Comparison of ENCODE assay signal across 27 cellular contexts in genomic region chr9:122950263-122950662, GRCh38.
"Had no signal": no experiment of that assay in that cellular context is flagged by ENCODE, and none has a peak within 500 bp of the region (broad histone marks: within the 10 kb centered on the region; RNA-seq: fewer than 3 reads in every experiment).

No MANE protein-coding gene starts in this region.

- H3K4me3 Mint-ChIP-seq: activated CD4-positive, alpha-beta memory T cell treated with anti-CD3 and anti-CD28 coated beads for 36 hours; activated CD4-positive, alpha-beta T cell treated with anti-CD3 and anti-CD28 coated beads, Interleukin-2, amount 10 ng/mL, durations not matched to agents 24 days and 14 days; activated naive CD4-positive, alpha-beta T cell treated with anti-CD3 and anti-CD28 coated beads, Interleukin-2, amount 50 U/mL, for 24 hours; activated naive CD8-positive, alpha-beta T cell treated with anti-CD3 and anti-CD28 coated beads, Interleukin-2, amount 50 U/mL, for 24 hours; activated T-helper 17 cell treated with anti-CD3 and anti-CD28 coated beads, Interleukin-2, amount 50 U/mL, for 72 hours; endodermal cell; nephron progenitor cell; stimulated activated memory B cell treated with anti-CD40 and anti-IgM and Interleukin-4, amounts not matched to agents 10 μg/mL and 1 μg/mL and 100 μg/mL, for 72 hours; stimulated activated naive CD8-positive, alpha-beta T cell treated with anti-CD3 and anti-CD28 coated beads, Interleukin-15, amount 100 ng/mL, for 72 hours; T-helper 1 cell treated with Interleukin-12 subunit alpha and Interleukin-12 subunit beta and Interleukin-4 antibody, amounts not matched to agents 30 μg/mL and 1 μg/mL, for 36 hours had no signal

- H3K9me3 Mint-ChIP-seq: activated CD4-positive, alpha-beta memory T cell treated with anti-CD3 and anti-CD28 coated beads for 36 hours; activated CD4-positive, alpha-beta T cell treated with anti-CD3 and anti-CD28 coated beads, Interleukin-2, amount 10 ng/mL, durations not matched to agents 24 days and 14 days; activated naive CD4-positive, alpha-beta T cell treated with anti-CD3 and anti-CD28 coated beads, Interleukin-2, amount 50 U/mL, for 24 hours; activated naive CD8-positive, alpha-beta T cell treated with anti-CD3 and anti-CD28 coated beads, Interleukin-2, amount 50 U/mL, for 24 hours; activated T-helper 17 cell treated with anti-CD3 and anti-CD28 coated beads, Interleukin-2, amount 50 U/mL, for 72 hours; endodermal cell; naive B cell; nephron progenitor cell; stimulated activated memory B cell treated with anti-CD40 and anti-IgM and Interleukin-4, amounts not matched to agents 10 μg/mL and 1 μg/mL and 100 μg/mL, for 72 hours; stimulated activated naive CD8-positive, alpha-beta T cell treated with anti-CD3 and anti-CD28 coated beads, Interleukin-15, amount 100 ng/mL, for 72 hours; T-helper 1 cell treated with Interleukin-12 subunit alpha and Interleukin-12 subunit beta and Interleukin-4 antibody, amounts not matched to agents 30 μg/mL and 1 μg/mL, for 36 hours had no signal

- H3K4me3 ChIP-seq: esophagus muscularis mucosa, tibial artery had no signal

- FAIRE-seq: small intestine had no signal

- DNase-seq: activated CD4-positive, alpha-beta memory T cell treated with anti-CD3 and anti-CD28 coated beads for 36 hours; activated CD4-positive, alpha-beta T cell treated with anti-CD3 and anti-CD28 coated beads, Interleukin-2, amount 10 ng/mL, durations not matched to agents 24 days and 14 days; activated CD4-positive, CD25-positive, alpha-beta regulatory T cell treated with anti-CD3 and anti-CD28 coated beads, Interleukin-2, amount 50 U/mL, for 72 hours; activated CD8-positive, alpha-beta memory T cell treated with anti-CD3 and anti-CD28 coated beads, Interleukin-2, amount 50 U/mL, for 4 hours; activated naive CD8-positive, alpha-beta T cell treated with anti-CD3 and anti-CD28 coated beads, Interleukin-2, amount 50 U/mL, for 24 hours; activated T-cell treated with anti-CD3 and anti-CD28 coated beads, Interleukin-2, amount 50 U/mL, for 1 hour; central memory CD4-positive, alpha-beta T cell; endodermal cell; foreskin keratinocyte; islet precursor cell; mammary epithelial cell; naive B cell; nephron progenitor cell; small intestine; stimulated activated CD4-positive, alpha-beta T cell treated with anti-CD3 and anti-CD28 coated beads, Interleukin-4, amount 100 ng/mL, for 24 hours; stimulated activated naive CD8-positive, alpha-beta T cell treated with anti-CD3 and anti-CD28 coated beads, Interleukin-15, amount 100 ng/mL, for 72 hours; substantia nigra; T1000; tibial artery; WERI-Rb-1 had no signal

- ATAC-seq: activated naive CD8-positive, alpha-beta T cell treated with anti-CD3 and anti-CD28 coated beads, Interleukin-2, amount 50 U/mL, for 24 hours; activated T-helper 17 cell treated with anti-CD3 and anti-CD28 coated beads, Interleukin-2, amount 50 U/mL, for 72 hours; foreskin keratinocyte; sciatic nerve; stimulated activated memory B cell treated with anti-CD40 and anti-IgM and Interleukin-4, amounts not matched to agents 10 μg/mL and 1 μg/mL and 100 μg/mL, for 72 hours; stimulated activated naive CD8-positive, alpha-beta T cell treated with anti-CD3 and anti-CD28 coated beads, Interleukin-15, amount 100 ng/mL, for 72 hours had no signal

- H3K27me3 ChIP-seq: esophagus muscularis mucosa, foreskin keratinocyte, neutrophil, tibial artery had no signal

- H3K36me3 ChIP-seq: esophagus muscularis mucosa, neutrophil, tibial artery, WERI-Rb-1 had no signal

- H3K36me3 Mint-ChIP-seq: activated CD4-positive, alpha-beta memory T cell treated with anti-CD3 and anti-CD28 coated beads for 36 hours had no signal

- H3K9me3 ChIP-seq: esophagus muscularis mucosa, neutrophil, tibial artery had no signal

- H3K27ac Mint-ChIP-seq: activated CD4-positive, alpha-beta memory T cell treated with anti-CD3 and anti-CD28 coated beads for 36 hours; activated CD4-positive, alpha-beta T cell treated with anti-CD3 and anti-CD28 coated beads, Interleukin-2, amount 10 ng/mL, durations not matched to agents 24 days and 14 days; activated naive CD8-positive, alpha-beta T cell treated with anti-CD3 and anti-CD28 coated beads, Interleukin-2, amount 50 U/mL, for 24 hours; activated T-helper 17 cell treated with anti-CD3 and anti-CD28 coated beads, Interleukin-2, amount 50 U/mL, for 72 hours; nephron progenitor cell; stimulated activated memory B cell treated with anti-CD40 and anti-IgM and Interleukin-4, amounts not matched to agents 10 μg/mL and 1 μg/mL and 100 μg/mL, for 72 hours; T-helper 1 cell treated with Interleukin-12 subunit alpha and Interleukin-12 subunit beta and Interleukin-4 antibody, amounts not matched to agents 30 μg/mL and 1 μg/mL, for 36 hours had no signal

- H3K27ac ChIP-seq: esophagus muscularis mucosa, foreskin keratinocyte, neutrophil, tibial artery, WERI-Rb-1 had no signal

- H3K27me3 Mint-ChIP-seq: activated CD4-positive, alpha-beta memory T cell treated with anti-CD3 and anti-CD28 coated beads for 36 hours; activated CD4-positive, alpha-beta T cell treated with anti-CD3 and anti-CD28 coated beads, Interleukin-2, amount 10 ng/mL, durations not matched to agents 24 days and 14 days; activated naive CD4-positive, alpha-beta T cell treated with anti-CD3 and anti-CD28 coated beads, Interleukin-2, amount 50 U/mL, for 24 hours; activated naive CD8-positive, alpha-beta T cell treated with anti-CD3 and anti-CD28 coated beads, Interleukin-2, amount 50 U/mL, for 24 hours; activated T-helper 17 cell treated with anti-CD3 and anti-CD28 coated beads, Interleukin-2, amount 50 U/mL, for 72 hours; naive B cell; stimulated activated memory B cell treated with anti-CD40 and anti-IgM and Interleukin-4, amounts not matched to agents 10 μg/mL and 1 μg/mL and 100 μg/mL, for 72 hours; stimulated activated naive CD8-positive, alpha-beta T cell treated with anti-CD3 and anti-CD28 coated beads, Interleukin-15, amount 100 ng/mL, for 72 hours had no signal

- H3K4me1 Mint-ChIP-seq: nephron progenitor cell had no signal
